In genomic region chr6:135163440-135163738, GRCh38 we compare ENCODE assay signal across 9 cellular contexts. TPM values are rescaled to one million over a fixed set of nuclear protein-coding genes. Genes with fewer than 3 reads are reported as not detected.
DNase-seq lines count a peak whose midpoint lies in the region; ATAC-seq and TF ChIP-seq lines count a peak whose summit lies in the region.
"Had no signal": no experiment of that assay in that cellular context is flagged by ENCODE, and none has a peak within 500 bp of the region (broad histone marks: within the 10 kb centered on the region; RNA-seq: fewer than 3 reads in every experiment).

No MANE protein-coding gene starts in this region.

- H3K9me3 Mint-ChIP-seq in stimulated activated memory B cell treated with anti-CD40 and anti-IgM and Interleukin-4, amounts not matched to agents 10 μg/mL and 1 μg/mL and 100 μg/mL, for 72 hours, result no peaks in the 10 kb centered on the region

- ATAC-seq in GM19455 (IDR thresholded peaks at IDR 0.05; ENCODE audit: unreplicated experiment) (peak; percentile 57), HG03135 (IDR thresholded peaks at IDR 0.05; ENCODE audit: unreplicated experiment) (peak; percentile 58)
- peak; percentile 86 for ATAC-seq in stimulated activated memory B cell treated with anti-CD40 and anti-IgM and Interleukin-4, amounts not matched to agents 10 μg/mL and 1 μg/mL and 100 μg/mL, for 72 hours

- TF ChIP-seq POLR2A in breast epithelium (IDR thresholded peaks at IDR 0.05), result no peak

- peaks cover 32% of the 10 kb centered on the region for H3K4me1 Mint-ChIP-seq in stimulated activated memory B cell treated with anti-CD40 and anti-IgM and Interleukin-4, amounts not matched to agents 10 μg/mL and 1 μg/mL and 100 μg/mL, for 72 hours

- H3K36me3 Mint-ChIP-seq in stimulated activated memory B cell treated with anti-CD40 and anti-IgM and Interleukin-4, amounts not matched to agents 10 μg/mL and 1 μg/mL and 100 μg/mL, for 72 hours, result no peaks in the 10 kb centered on the region

- peak; percentile 32 for DNase-seq in activated T-cell treated with anti-CD3 and anti-CD28 coated beads for 48 hours (ENCODE audit: low read depth)
- no peak for DNase-seq in DMS153 treated with DMSO at 0.1 percent for 48 hours (lab: John Stamatoyannopoulos, UW; ENCODE audit: unreplicated experiment)
- no peak for DNase-seq in A172 (ENCODE audit: low spot score)
- DNase-seq in breast epithelium (ENCODE audit: low spot score in 2 of 2), result no peak
- no peak for DNase-seq in MV-4-11 (lab: John Stamatoyannopoulos, UW)

- no peaks in the 10 kb centered on the region for H3K36me3 ChIP-seq in breast epithelium

- no peak for TF ChIP-seq CTCF in breast epithelium (IDR thresholded peaks at IDR 0.05)

- H3K4me3 ChIP-seq in breast epithelium, result no peak overlapping the region
- H3K4me3 ChIP-seq: skin epidermis had no signal

- H3K27me3 ChIP-seq in breast epithelium, result no peaks in the 10 kb centered on the region

- peak overlapping the region; percentile 39 for H3K27ac Mint-ChIP-seq in stimulated activated memory B cell treated with anti-CD40 and anti-IgM and Interleukin-4, amounts not matched to agents 10 μg/mL and 1 μg/mL and 100 μg/mL, for 72 hours

- H3K9me3 ChIP-seq in breast epithelium, result no peaks in the 10 kb centered on the region

- intact Hi-C loops in breast epithelium (cut with DNase I; ENCODE audit: low total_unique reads), result no loop called here

- no peaks in the 10 kb centered on the region for H3K4me1 ChIP-seq in breast epithelium

- H3K27ac ChIP-seq in breast epithelium, result no peak overlapping the region
- H3K27ac ChIP-seq: skin epidermis had no signal

- peak overlapping the region; percentile 52 for H3K4me3 Mint-ChIP-seq in stimulated activated memory B cell treated with anti-CD40 and anti-IgM and Interleukin-4, amounts not matched to agents 10 μg/mL and 1 μg/mL and 100 μg/mL, for 72 hours

- H3K27me3 Mint-ChIP-seq in stimulated activated memory B cell treated with anti-CD40 and anti-IgM and Interleukin-4, amounts not matched to agents 10 μg/mL and 1 μg/mL and 100 μg/mL, for 72 hours, result peaks cover 28% of the 10 kb centered on the region

RNA-seq across cellular contexts. Expression of gene MYB, which starts 17.7 kb away (rescaled TPM):
- total RNA-seq in A172 (2014; rRNA removed; shearing (Covaris generic)), result 1.2 and 4.1 TPM in 2 replicates
- total RNA-seq in breast epithelium, result 10 to 100 TPM in 2 of 3 donors, 1 to 10 TPM in 1; 1.1 to 61.9 (median 37.0) TPM
